ENCODE assay signal across 1 cellular context in genomic region chr3:58177747-58178527, GRCh38.
TF ChIP-seq lines count a peak whose summit lies in the region.

No MANE protein-coding gene starts in this region.

TF ChIP-seq in HepG2, 621 proteins besides CTCF, POLR2A, EP300 and RAD21 (continued from another document and continues in another):
- TF ChIP-seq PRDM15 (CRISPR knock-in tag; IDR thresholded peaks at IDR 0.05) (no peak), JUNB (CRISPR knock-in tag; IDR thresholded peaks at IDR 0.05; ENCODE audit: borderline replicate concordance) (no peak), HOXA5 (CRISPR knock-in tag; IDR thresholded peaks at IDR 0.05) (no peak), ZBTB43 (CRISPR knock-in tag; conservative IDR thresholded peaks at IDR 0.05) (no peak), ZNF101 (CRISPR knock-in tag; IDR thresholded peaks at IDR 0.05; ENCODE audit: borderline replicate concordance, low read depth) (no peak), NFRKB (IDR thresholded peaks at IDR 0.05) (no peak), PRPF4 (IDR thresholded peaks at IDR 0.05; ENCODE audit: low read depth, low read length, poor library complexity, severe bottlenecking) (no peak), SIX1 (CRISPR knock-in tag; IDR thresholded peaks at IDR 0.05; ENCODE audit: borderline replicate concordance) (no peak), PITX1 (CRISPR knock-in tag; IDR thresholded peaks at IDR 0.05) (peak; percentile 59; the same call in 1 of the 2 replicates), ATF3 (CRISPR knock-in tag; IDR thresholded peaks at IDR 0.05) (no peak), SP5 (CRISPR knock-in tag; IDR thresholded peaks at IDR 0.05; ENCODE audit: borderline replicate concordance, low read depth) (no peak), SETDB1 (CRISPR knock-in tag; IDR thresholded peaks at IDR 0.05; ENCODE audit: borderline replicate concordance) (no peak), ZNF382 (CRISPR knock-in tag; IDR thresholded peaks at IDR 0.05; ENCODE audit: borderline replicate concordance) (no peak), DR1 (CRISPR knock-in tag; IDR thresholded peaks at IDR 0.05) (no peak), ZNF83 (CRISPR knock-in tag; IDR thresholded peaks at IDR 0.05; ENCODE audit: borderline replicate concordance) (0 out of 2 replicates have a peak, but pooled peaks have one; percentile 40), HNRNPH1 (optimal IDR thresholded peaks at IDR 0.05; ENCODE audit: low read depth, low read length) (no peak), ZZZ3 (CRISPR knock-in tag; IDR thresholded peaks at IDR 0.05; ENCODE audit: borderline replicate concordance) (no peak), MAX (IDR thresholded peaks at IDR 0.05) (no peak), ATM (IDR thresholded peaks at IDR 0.05; ENCODE audit: borderline replicate concordance) (no peak), ZMAT3 (CRISPR knock-in tag; conservative IDR thresholded peaks at IDR 0.05) (no peak), SOX5 (CRISPR knock-in tag; IDR thresholded peaks at IDR 0.05; ENCODE audit: borderline replicate concordance) (no peak), HNRNPLL (IDR thresholded peaks at IDR 0.05; ENCODE audit: low read depth, low read length, poor library complexity, severe bottlenecking) (peak; percentile 63), ZNF550 (CRISPR knock-in tag; IDR thresholded peaks at IDR 0.05; ENCODE audit: borderline replicate concordance) (no peak), KLF13 (CRISPR knock-in tag; IDR thresholded peaks at IDR 0.05) (no peak), ZNF883 (CRISPR knock-in tag; IDR thresholded peaks at IDR 0.05; ENCODE audit: not compliant biosample characterization) (peak; percentile 32), ZNF839 (CRISPR knock-in tag; IDR thresholded peaks at IDR 0.05; ENCODE audit: borderline replicate concordance) (no peak), CENPBD1 (CRISPR knock-in tag; IDR thresholded peaks at IDR 0.05; ENCODE audit: borderline replicate concordance, low read depth) (no peak), KMT2B (CRISPR knock-in tag; IDR thresholded peaks at IDR 0.05) (no peak), ZNF296 (CRISPR knock-in tag; conservative IDR thresholded peaks at IDR 0.05) (no peak), HMGA1 (CRISPR knock-in tag; conservative IDR thresholded peaks at IDR 0.05) (no peak), ZNF709 (CRISPR knock-in tag; IDR thresholded peaks at IDR 0.05) (no peak), SAFB2 (CRISPR knock-in tag; IDR thresholded peaks at IDR 0.05; ENCODE audit: borderline replicate concordance, low read depth) (no peak), LCORL (IDR thresholded peaks at IDR 0.05) (no peak), LCORL (CRISPR knock-in tag; IDR thresholded peaks at IDR 0.05) (peak; percentile 16; the same call in 1 of the 2 replicates)
- TF ChIP-seq, protein P1, sequence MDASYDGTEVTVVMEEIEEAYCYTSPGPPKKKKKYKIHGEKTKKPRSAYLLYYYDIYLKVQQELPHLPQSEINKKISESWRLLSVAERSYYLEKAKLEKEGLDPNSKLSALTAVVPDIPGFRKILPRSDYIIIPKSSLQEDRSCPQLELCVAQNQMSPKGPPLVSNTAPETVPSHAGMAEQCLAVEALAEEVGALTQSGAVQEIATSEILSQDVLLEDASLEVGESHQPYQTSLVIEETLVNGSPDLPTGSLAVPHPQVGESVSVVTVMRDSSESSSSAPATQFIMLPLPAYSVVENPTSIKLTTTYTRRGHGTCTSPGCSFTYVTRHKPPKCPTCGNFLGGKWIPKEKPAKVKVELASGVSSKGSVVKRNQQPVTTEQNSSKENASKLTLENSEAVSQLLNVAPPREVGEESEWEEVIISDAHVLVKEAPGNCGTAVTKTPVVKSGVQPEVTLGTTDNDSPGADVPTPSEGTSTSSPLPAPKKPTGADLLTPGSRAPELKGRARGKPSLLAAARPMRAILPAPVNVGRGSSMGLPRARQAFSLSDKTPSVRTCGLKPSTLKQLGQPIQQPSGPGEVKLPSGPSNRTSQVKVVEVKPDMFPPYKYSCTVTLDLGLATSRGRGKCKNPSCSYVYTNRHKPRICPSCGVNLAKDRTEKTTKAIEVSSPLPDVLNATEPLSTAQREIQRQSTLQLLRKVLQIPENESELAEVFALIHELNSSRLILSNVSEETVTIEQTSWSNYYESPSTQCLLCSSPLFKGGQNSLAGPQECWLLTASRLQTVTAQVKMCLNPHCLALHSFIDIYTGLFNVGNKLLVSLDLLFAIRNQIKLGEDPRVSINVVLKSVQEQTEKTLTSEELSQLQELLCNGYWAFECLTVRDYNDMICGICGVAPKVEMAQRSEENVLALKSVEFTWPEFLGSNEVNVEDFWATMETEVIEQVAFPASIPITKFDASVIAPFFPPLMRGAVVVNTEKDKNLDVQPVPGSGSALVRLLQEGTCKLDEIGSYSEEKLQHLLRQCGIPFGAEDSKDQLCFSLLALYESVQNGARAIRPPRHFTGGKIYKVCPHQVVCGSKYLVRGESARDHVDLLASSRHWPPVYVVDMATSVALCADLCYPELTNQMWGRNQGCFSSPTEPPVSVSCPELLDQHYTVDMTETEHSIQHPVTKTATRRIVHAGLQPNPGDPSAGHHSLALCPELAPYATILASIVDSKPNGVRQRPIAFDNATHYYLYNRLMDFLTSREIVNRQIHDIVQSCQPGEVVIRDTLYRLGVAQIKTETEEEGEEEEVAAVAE (CRISPR knock-in tag; IDR thresholded peaks at IDR 0.05; ENCODE audit: borderline replicate concordance), result no peak
- TF ChIP-seq, protein P2, sequence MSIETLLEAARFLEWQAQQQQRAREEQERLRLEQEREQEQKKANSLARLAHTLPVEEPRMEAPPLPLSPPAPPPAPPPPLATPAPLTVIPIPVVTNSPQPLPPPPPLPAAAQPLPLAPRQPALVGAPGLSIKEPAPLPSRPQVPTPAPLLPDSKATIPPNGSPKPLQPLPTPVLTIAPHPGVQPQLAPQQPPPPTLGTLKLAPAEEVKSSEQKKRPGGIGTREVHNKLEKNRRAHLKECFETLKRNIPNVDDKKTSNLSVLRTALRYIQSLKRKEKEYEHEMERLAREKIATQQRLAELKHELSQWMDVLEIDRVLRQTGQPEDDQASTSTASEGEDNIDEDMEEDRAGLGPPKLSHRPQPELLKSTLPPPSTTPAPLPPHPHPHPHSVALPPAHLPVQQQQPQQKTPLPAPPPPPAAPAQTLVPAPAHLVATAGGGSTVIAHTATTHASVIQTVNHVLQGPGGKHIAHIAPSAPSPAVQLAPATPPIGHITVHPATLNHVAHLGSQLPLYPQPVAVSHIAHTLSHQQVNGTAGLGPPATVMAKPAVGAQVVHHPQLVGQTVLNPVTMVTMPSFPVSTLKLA (IDR thresholded peaks at IDR 0.05), result no peak
- TF ChIP-seq, protein P3, sequence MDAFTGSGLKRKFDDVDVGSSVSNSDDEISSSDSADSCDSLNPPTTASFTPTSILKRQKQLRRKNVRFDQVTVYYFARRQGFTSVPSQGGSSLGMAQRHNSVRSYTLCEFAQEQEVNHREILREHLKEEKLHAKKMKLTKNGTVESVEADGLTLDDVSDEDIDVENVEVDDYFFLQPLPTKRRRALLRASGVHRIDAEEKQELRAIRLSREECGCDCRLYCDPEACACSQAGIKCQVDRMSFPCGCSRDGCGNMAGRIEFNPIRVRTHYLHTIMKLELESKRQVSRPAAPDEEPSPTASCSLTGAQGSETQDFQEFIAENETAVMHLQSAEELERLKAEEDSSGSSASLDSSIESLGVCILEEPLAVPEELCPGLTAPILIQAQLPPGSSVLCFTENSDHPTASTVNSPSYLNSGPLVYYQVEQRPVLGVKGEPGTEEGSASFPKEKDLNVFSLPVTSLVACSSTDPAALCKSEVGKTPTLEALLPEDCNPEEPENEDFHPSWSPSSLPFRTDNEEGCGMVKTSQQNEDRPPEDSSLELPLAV (CRISPR knock-in tag; conservative IDR thresholded peaks at IDR 0.05; ENCODE audit: low read depth), result no peak
- TF ChIP-seq, protein P4, sequence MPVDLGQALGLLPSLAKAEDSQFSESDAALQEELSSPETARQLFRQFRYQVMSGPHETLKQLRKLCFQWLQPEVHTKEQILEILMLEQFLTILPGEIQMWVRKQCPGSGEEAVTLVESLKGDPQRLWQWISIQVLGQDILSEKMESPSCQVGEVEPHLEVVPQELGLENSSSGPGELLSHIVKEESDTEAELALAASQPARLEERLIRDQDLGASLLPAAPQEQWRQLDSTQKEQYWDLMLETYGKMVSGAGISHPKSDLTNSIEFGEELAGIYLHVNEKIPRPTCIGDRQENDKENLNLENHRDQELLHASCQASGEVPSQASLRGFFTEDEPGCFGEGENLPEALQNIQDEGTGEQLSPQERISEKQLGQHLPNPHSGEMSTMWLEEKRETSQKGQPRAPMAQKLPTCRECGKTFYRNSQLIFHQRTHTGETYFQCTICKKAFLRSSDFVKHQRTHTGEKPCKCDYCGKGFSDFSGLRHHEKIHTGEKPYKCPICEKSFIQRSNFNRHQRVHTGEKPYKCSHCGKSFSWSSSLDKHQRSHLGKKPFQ (CRISPR knock-in tag; IDR thresholded peaks at IDR 0.05; ENCODE audit: insufficient replicate concordance), result peak; percentile 16
- TF ChIP-seq, protein P5, sequence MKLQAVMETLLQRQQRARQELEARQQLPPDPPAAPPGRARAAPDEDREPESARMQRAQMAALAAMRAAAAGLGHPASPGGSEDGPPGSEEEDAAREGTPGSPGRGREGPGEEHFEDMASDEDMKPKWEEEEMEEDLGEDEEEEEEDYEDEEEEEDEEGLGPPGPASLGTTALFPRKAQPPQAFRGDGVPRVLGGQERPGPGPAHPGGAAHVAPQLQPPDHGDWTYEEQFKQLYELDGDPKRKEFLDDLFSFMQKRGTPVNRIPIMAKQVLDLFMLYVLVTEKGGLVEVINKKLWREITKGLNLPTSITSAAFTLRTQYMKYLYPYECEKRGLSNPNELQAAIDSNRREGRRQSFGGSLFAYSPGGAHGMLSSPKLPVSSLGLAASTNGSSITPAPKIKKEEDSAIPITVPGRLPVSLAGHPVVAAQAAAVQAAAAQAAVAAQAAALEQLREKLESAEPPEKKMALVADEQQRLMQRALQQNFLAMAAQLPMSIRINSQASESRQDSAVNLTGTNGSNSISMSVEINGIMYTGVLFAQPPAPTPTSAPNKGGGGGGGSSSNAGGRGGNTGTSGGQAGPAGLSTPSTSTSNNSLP (IDR thresholded peaks at IDR 0.05; ENCODE audit: low read depth, low read length), result no peak
- TF ChIP-seq, protein P6, sequence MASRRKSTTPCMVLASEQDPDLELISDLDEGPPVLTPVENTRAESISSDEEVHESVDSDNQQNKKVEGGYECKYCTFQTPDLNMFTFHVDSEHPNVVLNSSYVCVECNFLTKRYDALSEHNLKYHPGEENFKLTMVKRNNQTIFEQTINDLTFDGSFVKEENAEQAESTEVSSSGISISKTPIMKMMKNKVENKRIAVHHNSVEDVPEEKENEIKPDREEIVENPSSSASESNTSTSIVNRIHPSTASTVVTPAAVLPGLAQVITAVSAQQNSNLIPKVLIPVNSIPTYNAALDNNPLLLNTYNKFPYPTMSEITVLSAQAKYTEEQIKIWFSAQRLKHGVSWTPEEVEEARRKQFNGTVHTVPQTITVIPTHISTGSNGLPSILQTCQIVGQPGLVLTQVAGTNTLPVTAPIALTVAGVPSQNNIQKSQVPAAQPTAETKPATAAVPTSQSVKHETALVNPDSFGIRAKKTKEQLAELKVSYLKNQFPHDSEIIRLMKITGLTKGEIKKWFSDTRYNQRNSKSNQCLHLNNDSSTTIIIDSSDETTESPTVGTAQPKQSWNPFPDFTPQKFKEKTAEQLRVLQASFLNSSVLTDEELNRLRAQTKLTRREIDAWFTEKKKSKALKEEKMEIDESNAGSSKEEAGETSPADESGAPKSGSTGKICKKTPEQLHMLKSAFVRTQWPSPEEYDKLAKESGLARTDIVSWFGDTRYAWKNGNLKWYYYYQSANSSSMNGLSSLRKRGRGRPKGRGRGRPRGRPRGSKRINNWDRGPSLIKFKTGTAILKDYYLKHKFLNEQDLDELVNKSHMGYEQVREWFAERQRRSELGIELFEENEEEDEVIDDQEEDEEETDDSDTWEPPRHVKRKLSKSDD (CRISPR knock-in tag; IDR thresholded peaks at IDR 0.05; ENCODE audit: low read depth), result no peak
